ENCODE assay signal across 12 cellular contexts in the genomic region with DNA sequence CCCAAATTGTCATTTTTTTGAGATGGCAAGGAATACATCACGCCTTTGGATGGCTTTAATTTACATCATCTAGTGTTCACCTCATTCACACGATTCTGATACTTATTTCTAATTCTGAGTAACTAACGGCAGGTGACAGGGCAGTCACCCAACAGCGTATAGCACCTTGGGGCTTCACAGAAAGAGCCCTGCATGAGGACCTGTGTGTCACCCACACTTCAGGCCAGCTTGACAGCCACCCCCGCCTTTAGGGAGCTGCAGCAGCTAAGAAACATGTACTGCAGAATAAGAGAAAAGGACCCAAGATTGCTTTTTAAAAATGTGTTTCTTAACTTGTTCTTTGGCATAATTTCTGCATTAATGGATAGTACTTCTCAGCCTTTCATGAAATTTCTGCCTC.
A peak's percentile ranks its signal among the peaks of the same experiment; 100 is the strongest.
DNase-seq lines count a peak whose midpoint lies in the region; ATAC-seq and TF ChIP-seq lines count a peak whose summit lies in the region.
"Had no signal": no experiment of that assay in that cellular context is flagged by ENCODE, and none has a peak within 500 bp of the region (broad histone marks: within the 10 kb centered on the region; RNA-seq: fewer than 3 reads in every experiment).

No MANE protein-coding gene starts in this region.

- no peak overlapping the region for H2AK5ac ChIP-seq in mesendoderm (ENCODE audit: low read length)

- H3K9me3 ChIP-seq in BLaER1, result peaks cover 42% of the 10 kb centered on the region
- H3K9me3 ChIP-seq in CD8-positive, alpha-beta T cell (ENCODE audit: low read length), result no peaks in the 10 kb centered on the region
- H3K9me3 ChIP-seq in body of pancreas, result no peaks in the 10 kb centered on the region

- H3K23ac ChIP-seq in mesendoderm (ENCODE audit: low read length), result no peak overlapping the region

- DNase-seq in CD8-positive, alpha-beta T cell, result peak in 1 of 7 experiments; percentile 22
- DNase-seq in middle frontal gyrus (ENCODE audit: extremely low spot score, low spot score) (peak; percentile 28), mesendoderm (no peak), NCI-H2081 treated with DMSO at 0.1 percent for 48 hours (lab: John Stamatoyannopoulos, UW) (no peak), body of pancreas (no peak)
- DNase-seq: activated gamma-delta T cell, COR-L47, MV-4-11 had no signal

- H3K4me2 ChIP-seq in BLaER1, result peak overlapping the region; percentile 90
- no peak overlapping the region for H3K4me2 ChIP-seq in mesendoderm (ENCODE audit: low read length)

- H3K79me2 ChIP-seq in mesendoderm (ENCODE audit: control insufficient read depth, insufficient read depth, low read length), result no peaks in the 10 kb centered on the region

- H3K36me3 Mint-ChIP-seq in CD8-positive, alpha-beta T cell, result peaks cover 23% of the 10 kb centered on the region
- peaks cover 20% of the 10 kb centered on the region for H3K36me3 Mint-ChIP-seq in activated T-helper 17 cell treated with anti-CD3 and anti-CD28 coated beads, Interleukin-2, amount 50 U/mL, for 72 hours (ENCODE audit: low read depth)

- peak overlapping the region; percentile 97 for H3K27ac Mint-ChIP-seq in CD8-positive, alpha-beta T cell
- H3K27ac Mint-ChIP-seq in activated T-helper 17 cell treated with anti-CD3 and anti-CD28 coated beads, Interleukin-2, amount 50 U/mL, for 72 hours, result peak overlapping the region; percentile 89

- no peak overlapping the region for H2BK120ac ChIP-seq in mesendoderm (ENCODE audit: low read depth, low read length)

- POLR2A ChIA-PET in CD8-positive, alpha-beta T cell (lab: Charles Lee), result no interaction called here

- H2BK5ac ChIP-seq in mesendoderm (ENCODE audit: low read length), result no peak overlapping the region

- H3K4me1 Mint-ChIP-seq in CD8-positive, alpha-beta T cell (ENCODE audit: low read depth), result peaks cover 64% of the 10 kb centered on the region
- H3K4me1 Mint-ChIP-seq in activated T-helper 17 cell treated with anti-CD3 and anti-CD28 coated beads, Interleukin-2, amount 50 U/mL, for 72 hours, result peaks cover 35% of the 10 kb centered on the region

- no peaks in the 10 kb centered on the region for H3K79me1 ChIP-seq in mesendoderm (ENCODE audit: low read length)

- H3K56ac ChIP-seq in mesendoderm (ENCODE audit: low read length), result no peak overlapping the region

- H3K27me3 Mint-ChIP-seq in CD8-positive, alpha-beta T cell (ENCODE audit: low read depth), result no peaks in the 10 kb centered on the region
- no peaks in the 10 kb centered on the region for H3K27me3 Mint-ChIP-seq in activated T-helper 17 cell treated with anti-CD3 and anti-CD28 coated beads, Interleukin-2, amount 50 U/mL, for 72 hours

- H4K8ac ChIP-seq in mesendoderm (ENCODE audit: low read depth, low read length), result no peak overlapping the region

- ATAC-seq in CD8-positive, alpha-beta T cell, result no peak
- peak; percentile 52 for ATAC-seq in activated T-helper 17 cell treated with anti-CD3 and anti-CD28 coated beads, Interleukin-2, amount 50 U/mL, for 72 hours (replicated peaks)
- ATAC-seq in body of pancreas, result no peak
- no peak for ATAC-seq in HG02870 (IDR thresholded peaks at IDR 0.05; ENCODE audit: unreplicated experiment)

- no peak overlapping the region for H4K5ac ChIP-seq in mesendoderm (ENCODE audit: low read length)

- H2BK15ac ChIP-seq in mesendoderm (replicated peaks; ENCODE audit: low read depth), result no peak overlapping the region

- H3K4me3 ChIP-seq in BLaER1 (no peak overlapping the region), mesendoderm (ENCODE audit: low read length) (no peak overlapping the region), body of pancreas (no peak overlapping the region)
- no peak overlapping the region for H3K4me3 ChIP-seq in CD8-positive, alpha-beta T cell (ENCODE audit: low read depth, low read length)
- H3K4me3 ChIP-seq: cardiac muscle cell had no signal

- peak overlapping the region; percentile 90 for H3K27ac ChIP-seq in BLaER1
- no peak overlapping the region for H3K27ac ChIP-seq in CD8-positive, alpha-beta T cell (ENCODE audit: low read depth, low read length)
- no peak overlapping the region for H3K27ac ChIP-seq in mesendoderm (ENCODE audit: low read depth, low read length)
- no peak overlapping the region for H3K27ac ChIP-seq in body of pancreas
- H3K27ac ChIP-seq: cardiac muscle cell had no signal

- peaks cover 73% of the 10 kb centered on the region for H3K4me1 ChIP-seq in BLaER1
- H3K4me1 ChIP-seq in CD8-positive, alpha-beta T cell (ENCODE audit: insufficient read depth, low read length), result peaks cover 44% of the 10 kb centered on the region
- H3K4me1 ChIP-seq in mesendoderm (ENCODE audit: control insufficient read depth, low read depth, low read length), result no peaks in the 10 kb centered on the region
- H3K4me1 ChIP-seq in body of pancreas, result no peaks in the 10 kb centered on the region

- no peak for TF ChIP-seq CTCF in CD8-positive, alpha-beta T cell (IDR thresholded peaks at IDR 0.05)
- no peak for TF ChIP-seq CTCF in body of pancreas (IDR thresholded peaks at IDR 0.05)

- H3K4ac ChIP-seq in mesendoderm (ENCODE audit: low read depth, low read length), result no peak overlapping the region

- H3K18ac ChIP-seq in mesendoderm (ENCODE audit: low read length), result no peak overlapping the region

- no peak for TF ChIP-seq POLR2A in body of pancreas (IDR thresholded peaks at IDR 0.05)

- H3K36me3 ChIP-seq in BLaER1 (peaks cover 33% of the 10 kb centered on the region), mesendoderm (ENCODE audit: control insufficient read depth, insufficient read depth, low read length) (no peaks in the 10 kb centered on the region), body of pancreas (replicated peaks in 1 of 2; ENCODE audit: insufficient read depth in 1 of 2, low read depth in 2 of 2) (no peaks in the 10 kb centered on the region)
- H3K36me3 ChIP-seq in CD8-positive, alpha-beta T cell (ENCODE audit: insufficient read depth, low read length), result no peaks in the 10 kb centered on the region
- H3K36me3 ChIP-seq: cardiac muscle cell had no signal

- peaks cover 13% of the 10 kb centered on the region for H3K9me3 Mint-ChIP-seq in CD8-positive, alpha-beta T cell
- H3K9me3 Mint-ChIP-seq in activated T-helper 17 cell treated with anti-CD3 and anti-CD28 coated beads, Interleukin-2, amount 50 U/mL, for 72 hours, result no peaks in the 10 kb centered on the region

- H3K4me3 Mint-ChIP-seq in CD8-positive, alpha-beta T cell, result peak overlapping the region; percentile 91
- H3K4me3 Mint-ChIP-seq in activated T-helper 17 cell treated with anti-CD3 and anti-CD28 coated beads, Interleukin-2, amount 50 U/mL, for 72 hours, result peak overlapping the region; percentile 98

- intact Hi-C loops in CD8-positive, alpha-beta T cell (cut with DNase I, micrococcal nuclease), result loop anchor here (5.0 to 10.0 kb wide), 3 partner anchors 149 to 261 kb away; a partner anchor contains a TSS
- intact Hi-C loops in body of pancreas (cut with DNase I), result no loop called here

- H3K9ac ChIP-seq in BLaER1 (peak overlapping the region; percentile 60), mesendoderm (ENCODE audit: low read length) (no peak overlapping the region)

- H4K20me1 ChIP-seq in BLaER1, result no peaks in the 10 kb centered on the region

- H3K27me3 ChIP-seq in BLaER1, result no peaks in the 10 kb centered on the region
- H3K27me3 ChIP-seq in CD8-positive, alpha-beta T cell (ENCODE audit: insufficient read depth, low read length), result no peaks in the 10 kb centered on the region
- no peaks in the 10 kb centered on the region for H3K27me3 ChIP-seq in mesendoderm (ENCODE audit: insufficient read depth, low read length, poor library complexity)
- no peaks in the 10 kb centered on the region for H3K27me3 ChIP-seq in body of pancreas
- H3K27me3 ChIP-seq: cardiac muscle cell had no signal

- WGBS in mesendoderm (ENCODE audit: extremely low coverage, insufficient coverage, low lambda C conversion rate), result no CpG with 5 or more reads among the region's 5 CpGs
- 78 to 79% methylated on average over 5 of the region's 5 CpGs for WGBS in body of pancreas, 2 donors

- CTCF ChIA-PET in CD8-positive, alpha-beta T cell (lab: Charles Lee), result interaction anchor here (0.7 to 1.3 kb wide), 4 partner anchors 74 to 248 kb away, joined by 3 to 5 read pairs (median 4); no protein-coding TSS in a partner anchor
